ENCODE assay signal across 10 cellular contexts in the genomic region with DNA sequence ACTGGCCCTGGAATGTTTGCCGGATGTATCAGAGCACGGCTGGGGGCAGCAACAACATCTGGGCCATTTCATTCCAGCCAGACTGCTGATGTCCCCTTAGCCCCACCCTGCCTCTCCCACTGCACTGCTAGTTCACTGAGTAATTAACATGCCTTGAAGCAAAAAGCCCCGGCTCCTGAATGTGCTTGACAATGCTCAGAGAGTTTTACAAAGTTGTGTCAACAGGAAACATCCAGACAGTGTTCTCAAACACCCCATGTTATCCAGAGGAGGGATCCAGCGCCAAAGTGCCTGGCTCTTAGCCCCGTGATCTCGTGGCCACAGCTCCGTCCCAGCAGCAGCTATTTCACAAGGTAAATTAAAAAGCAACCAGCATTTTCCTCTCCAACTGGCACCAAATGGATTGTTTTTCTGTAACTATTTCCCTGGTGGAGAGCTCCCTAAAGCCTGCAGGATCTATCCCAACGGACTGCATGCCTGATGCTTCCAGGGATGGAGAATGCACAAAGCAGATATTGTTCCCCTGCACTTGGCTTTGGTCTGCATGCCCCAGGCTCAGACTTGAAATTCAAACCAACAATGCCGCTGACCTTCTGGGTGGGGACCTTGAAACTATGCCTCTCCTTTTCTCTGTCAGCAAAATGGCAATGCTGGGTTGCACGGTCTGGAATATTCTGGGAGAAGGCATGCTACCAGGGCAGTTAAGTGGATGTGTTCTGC.
DNase-seq lines count a peak whose midpoint lies in the region; ATAC-seq and TF ChIP-seq lines count a peak whose summit lies in the region.
"Had no signal": no experiment of that assay in that cellular context is flagged by ENCODE, and none has a peak within 500 bp of the region (broad histone marks: within the 10 kb centered on the region; RNA-seq: fewer than 3 reads in every experiment).

No MANE protein-coding gene starts in this region.

- no peaks in the 10 kb centered on the region for H3K9me3 ChIP-seq in CD4-positive, alpha-beta T cell (ENCODE audit: control insufficient read depth, low read length)

- no peak for TF ChIP-seq CTCF in AG10803 (conservative IDR thresholded peaks at IDR 0.05; ENCODE audit: low read length)
- TF ChIP-seq CTCF in WTC11 (IDR thresholded peaks at IDR 0.05) = no peak
- no peak for TF ChIP-seq CTCF in CD4-positive, alpha-beta T cell (IDR thresholded peaks at IDR 0.05)

- DNase-seq in AG10803 (ENCODE audit: low read depth) (peak; percentile 73), WTC11 (ENCODE audit: low spot score) (no peak), globus pallidus (ENCODE audit: low spot score) (peak; percentile 89), nucleus accumbens (lab: John Stamatoyannopoulos, UW) (peak in 47 of 56 donors; percentile 10 to 78 (median 50)), activated gamma-delta T cell treated with Interleukin-2 at 50 U/mL for 16 hours (no peak)
- no peak for DNase-seq in CD4-positive, alpha-beta T cell
- no peak for DNase-seq in activated T-cell treated with anti-CD3 and anti-CD28 coated beads, Interleukin-2, amount 50 U/mL, for 48 hours
- DNase-seq: activated T-cell treated with anti-CD3 and anti-CD28 coated beads, Interleukin-2, amount 50 U/mL, for 24 hours had no signal

- intact Hi-C loops in CD4-positive, alpha-beta T cell (cut with DNase I, micrococcal nuclease) = no loop called here

- no peaks in the 10 kb centered on the region for H3K27me3 Mint-ChIP-seq in WTC11 (ENCODE audit: low read depth)
- peaks cover 21% of the 10 kb centered on the region for H3K27me3 Mint-ChIP-seq in CD4-positive, alpha-beta T cell

- peaks cover 3% of the 10 kb centered on the region for H3K27me3 ChIP-seq in CD4-positive, alpha-beta T cell (ENCODE audit: control insufficient read depth, insufficient read depth, low read length)

- peaks cover 8% of the 10 kb centered on the region for H3K4me1 Mint-ChIP-seq in WTC11
- no peaks in the 10 kb centered on the region for H3K4me1 Mint-ChIP-seq in CD4-positive, alpha-beta T cell (ENCODE audit: low read depth)

- no peak overlapping the region for H3K4me3 Mint-ChIP-seq in WTC11
- no peak overlapping the region for H3K4me3 Mint-ChIP-seq in CD4-positive, alpha-beta T cell
- H3K4me3 Mint-ChIP-seq: activated T-cell treated with anti-CD3 and anti-CD28 coated beads, Interleukin-2, amount 50 U/mL, for 24 hours had no signal

- H3K4me3 ChIP-seq in AG10803 (ENCODE audit: low read length) = no peak overlapping the region

- H3K36me3 Mint-ChIP-seq in WTC11 = no peaks in the 10 kb centered on the region
- no peaks in the 10 kb centered on the region for H3K36me3 Mint-ChIP-seq in CD4-positive, alpha-beta T cell (ENCODE audit: low read depth)

- no peak overlapping the region for H3K27ac ChIP-seq in CD4-positive, alpha-beta T cell (ENCODE audit: low read depth, low read length)
- H3K27ac ChIP-seq: C4-2B had no signal

- ATAC-seq in WTC11 (peak; percentile 28), GM18505 (IDR thresholded peaks at IDR 0.05; ENCODE audit: unreplicated experiment) (no peak)
- no peak for ATAC-seq in CD4-positive, alpha-beta T cell (ENCODE audit: poor library complexity)

- POLR2A ChIA-PET in WTC11 (lab: Charles Lee) = no interaction called here
- POLR2A ChIA-PET in CD4-positive, alpha-beta T cell (lab: Charles Lee) = no interaction called here

- H3K27ac Mint-ChIP-seq in WTC11 = no peak overlapping the region
- no peak overlapping the region for H3K27ac Mint-ChIP-seq in CD4-positive, alpha-beta T cell
- H3K27ac Mint-ChIP-seq: activated T-cell treated with anti-CD3 and anti-CD28 coated beads, Interleukin-2, amount 50 U/mL, for 24 hours had no signal

- CTCF ChIA-PET in WTC11 (lab: Charles Lee) = no interaction called here
- CTCF ChIA-PET in CD4-positive, alpha-beta T cell (lab: Charles Lee) = no interaction called here

- TF ChIP-seq POLR2A in GM18505 (IDR thresholded peaks at IDR 0.05; ENCODE audit: borderline replicate concordance, extremely low read depth, insufficient read depth, insufficient read length) = no peak

- 0 out of 2 replicates have a peak, but pooled peaks cover 3% of the 10 kb centered on the region for H3K9me3 Mint-ChIP-seq in WTC11
- no peaks in the 10 kb centered on the region for H3K9me3 Mint-ChIP-seq in CD4-positive, alpha-beta T cell
- H3K9me3 Mint-ChIP-seq: activated T-cell treated with anti-CD3 and anti-CD28 coated beads, Interleukin-2, amount 50 U/mL, for 24 hours had no signal

TF ChIP-seq in WTC11, 78 proteins besides CTCF, POLR2A, EP300 and RAD21:
- no peak for TF ChIP-seq TEAD1 (CRISPR knock-in tag; IDR thresholded peaks at IDR 0.05)
- TF ChIP-seq, protein P1, sequence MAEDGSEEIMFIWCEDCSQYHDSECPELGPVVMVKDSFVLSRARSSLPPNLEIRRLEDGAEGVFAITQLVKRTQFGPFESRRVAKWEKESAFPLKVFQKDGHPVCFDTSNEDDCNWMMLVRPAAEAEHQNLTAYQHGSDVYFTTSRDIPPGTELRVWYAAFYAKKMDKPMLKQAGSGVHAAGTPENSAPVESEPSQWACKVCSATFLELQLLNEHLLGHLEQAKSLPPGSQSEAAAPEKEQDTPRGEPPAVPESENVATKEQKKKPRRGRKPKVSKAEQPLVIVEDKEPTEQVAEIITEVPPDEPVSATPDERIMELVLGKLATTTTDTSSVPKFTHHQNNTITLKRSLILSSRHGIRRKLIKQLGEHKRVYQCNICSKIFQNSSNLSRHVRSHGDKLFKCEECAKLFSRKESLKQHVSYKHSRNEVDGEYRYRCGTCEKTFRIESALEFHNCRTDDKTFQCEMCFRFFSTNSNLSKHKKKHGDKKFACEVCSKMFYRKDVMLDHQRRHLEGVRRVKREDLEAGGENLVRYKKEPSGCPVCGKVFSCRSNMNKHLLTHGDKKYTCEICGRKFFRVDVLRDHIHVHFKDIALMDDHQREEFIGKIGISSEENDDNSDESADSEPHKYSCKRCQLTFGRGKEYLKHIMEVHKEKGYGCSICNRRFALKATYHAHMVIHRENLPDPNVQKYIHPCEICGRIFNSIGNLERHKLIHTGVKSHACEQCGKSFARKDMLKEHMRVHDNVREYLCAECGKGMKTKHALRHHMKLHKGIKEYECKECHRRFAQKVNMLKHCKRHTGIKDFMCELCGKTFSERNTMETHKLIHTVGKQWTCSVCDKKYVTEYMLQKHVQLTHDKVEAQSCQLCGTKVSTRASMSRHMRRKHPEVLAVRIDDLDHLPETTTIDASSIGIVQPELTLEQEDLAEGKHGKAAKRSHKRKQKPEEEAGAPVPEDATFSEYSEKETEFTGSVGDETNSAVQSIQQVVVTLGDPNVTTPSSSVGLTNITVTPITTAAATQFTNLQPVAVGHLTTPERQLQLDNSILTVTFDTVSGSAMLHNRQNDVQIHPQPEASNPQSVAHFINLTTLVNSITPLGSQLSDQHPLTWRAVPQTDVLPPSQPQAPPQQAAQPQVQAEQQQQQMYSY (CRISPR knock-in tag; IDR thresholded peaks at IDR 0.05) = no peak
- TF ChIP-seq JAZF1 (CRISPR knock-in tag; IDR thresholded peaks at IDR 0.05) = no peak
- TF ChIP-seq IRF1 (CRISPR knock-in tag; IDR thresholded peaks at IDR 0.05) = no peak
- no peak for TF ChIP-seq GRHL2 (CRISPR knock-in tag; IDR thresholded peaks at IDR 0.05; ENCODE audit: insufficient replicate concordance, severe bottlenecking)
- no peak for TF ChIP-seq SMAD3 (CRISPR knock-in tag; IDR thresholded peaks at IDR 0.05; ENCODE audit: borderline replicate concordance)
- no peak for TF ChIP-seq HMGA2 (CRISPR knock-in tag; IDR thresholded peaks at IDR 0.05)
- no peak for TF ChIP-seq TP53 (CRISPR knock-in tag; IDR thresholded peaks at IDR 0.05)
- no peak for TF ChIP-seq ZNF532 (CRISPR knock-in tag; IDR thresholded peaks at IDR 0.05; ENCODE audit: borderline replicate concordance)
- TF ChIP-seq NFYB (CRISPR knock-in tag; conservative IDR thresholded peaks at IDR 0.05; ENCODE audit: low read depth) = no peak
- no peak for TF ChIP-seq SOX15 (CRISPR knock-in tag; IDR thresholded peaks at IDR 0.05)

Comparison
In these comparisons a context has a peak if more than half of its experiments do, and no peak if none do; other contexts are left out.
1. DNase-seq: peak in AG10803 (single experiment), globus pallidus (single experiment) and nucleus accumbens (47 of 56); none in WTC11 (single experiment), activated gamma-delta T cell treated with Interleukin-2 at 50 U/mL for 16 hours (single experiment), CD4-positive, alpha-beta T cell (0 of 10) and activated T-cell treated with anti-CD3 and anti-CD28 coated beads, Interleukin-2, amount 50 U/mL, for 48 hours (0 of 2).